7 cellular contexts compared by ENCODE assay signal in genomic region chr16:25443994-25444393, GRCh38.
"Had no signal": no experiment of that assay in that cellular context is flagged by ENCODE, and none has a peak within 500 bp of the region (broad histone marks: within the 10 kb centered on the region; RNA-seq: fewer than 3 reads in every experiment).

No MANE protein-coding gene starts in this region.

- H3K9ac ChIP-seq: KMS-11 had no signal

- H3K27ac ChIP-seq: HL-60, KMS-11 had no signal

- H3K4me2 ChIP-seq: KMS-11 had no signal

- FAIRE-seq: HTR-8/SVneo had no signal

- DNase-seq: IMR-90, Karpas-422, KBM-7, KG1 had no signal
